In the genomic region with DNA sequence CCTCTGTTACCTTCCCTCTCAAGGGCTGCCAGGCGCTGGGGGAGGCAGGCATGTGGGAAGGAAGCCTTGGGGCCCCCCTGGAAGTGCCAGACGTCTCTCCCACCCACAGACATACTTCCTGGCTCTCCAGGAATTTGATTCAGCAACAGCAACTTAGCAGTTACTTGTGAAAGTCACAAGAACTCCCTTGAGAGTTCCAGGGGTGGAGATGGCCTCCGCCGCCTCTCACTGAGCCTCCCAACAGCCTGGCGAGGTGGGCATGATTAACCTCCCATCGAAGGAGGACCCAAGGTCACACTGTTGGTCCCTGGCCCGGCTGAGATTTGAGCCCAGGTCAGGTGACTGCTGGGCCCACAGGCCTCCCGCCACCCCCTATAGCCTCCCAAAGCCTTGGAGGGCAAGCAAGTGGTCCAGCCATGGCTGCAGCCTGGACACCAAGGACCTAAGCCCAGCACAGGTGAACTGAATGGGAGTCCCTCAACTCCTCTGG, we compare ENCODE assay signal across 1 cellular context.
TF ChIP-seq lines count a peak whose summit lies in the region.

No MANE protein-coding gene starts in this region.

TF ChIP-seq in IMR-90, 13 proteins besides CTCF, POLR2A, EP300 and RAD21 (continued from another document):
- TF ChIP-seq RFX5 (IDR thresholded peaks at IDR 0.05; ENCODE audit: low read depth, low read length) (no peak), CHD1 (IDR thresholded peaks at IDR 0.05; ENCODE audit: low read depth, low read length) (no peak)
